In genomic region chr13:100039740-100040139, GRCh38 we compare ENCODE assay signal across 1 cellular context.
TF ChIP-seq lines count a peak whose summit lies in the region.

No MANE protein-coding gene starts in this region.

TF ChIP-seq in HepG2, 621 proteins besides CTCF, POLR2A, EP300 and RAD21 (continued from another document and continues in another):
- TF ChIP-seq ZHX2 (IDR thresholded peaks at IDR 0.05; ENCODE audit: low read depth) (no peak), ZHX2 (CRISPR knock-in tag; IDR thresholded peaks at IDR 0.05; ENCODE audit: borderline replicate concordance) (no peak), ZNF713 (CRISPR knock-in tag; IDR thresholded peaks at IDR 0.05) (no peak), SP1 (IDR thresholded peaks at IDR 0.05) (no peak), SP1 (CRISPR knock-in tag; IDR thresholded peaks at IDR 0.05) (no peak), SOX6 (IDR thresholded peaks at IDR 0.05) (no peak), SOX6 (CRISPR knock-in tag; IDR thresholded peaks at IDR 0.05) (peak; percentile 38), ZNF609 (CRISPR knock-in tag; IDR thresholded peaks at IDR 0.05; ENCODE audit: borderline replicate concordance) (peak; percentile 75; the same call in 1 of the 2 replicates), HNF1A (IDR thresholded peaks at IDR 0.05; ENCODE audit: low read depth) (0 out of 2 replicates have a peak, but pooled peaks have one; percentile 25), HNF1A (CRISPR knock-in tag; IDR thresholded peaks at IDR 0.05; ENCODE audit: borderline replicate concordance) (no peak), LCORL (IDR thresholded peaks at IDR 0.05) (no peak), LCORL (CRISPR knock-in tag; IDR thresholded peaks at IDR 0.05) (0 out of 2 replicates have a peak, but pooled peaks have one; percentile 50), RNF219 (CRISPR knock-in tag; IDR thresholded peaks at IDR 0.05) (no peak), ZNF33B (CRISPR knock-in tag; IDR thresholded peaks at IDR 0.05) (no peak), AHR (CRISPR knock-in tag; IDR thresholded peaks at IDR 0.05) (no peak), CBFB (CRISPR knock-in tag; IDR thresholded peaks at IDR 0.05) (no peak), ZNF350 (CRISPR knock-in tag; IDR thresholded peaks at IDR 0.05; ENCODE audit: borderline replicate concordance, low read depth) (no peak), HNRNPL (IDR thresholded peaks at IDR 0.05; ENCODE audit: low read depth, low read length) (no peak), NR2F1 (CRISPR knock-in tag; IDR thresholded peaks at IDR 0.05) (peak in 1 of 2 experiments; percentile 91; a peak in 2 of 4 replicates), ZNF12 (CRISPR knock-in tag; IDR thresholded peaks at IDR 0.05) (no peak), PBX2 (CRISPR knock-in tag; IDR thresholded peaks at IDR 0.05) (no peak), ARHGAP35 (CRISPR knock-in tag; IDR thresholded peaks at IDR 0.05; ENCODE audit: borderline replicate concordance) (no peak), ZBTB25 (CRISPR knock-in tag; IDR thresholded peaks at IDR 0.05) (no peak), CEBPG (CRISPR knock-in tag; IDR thresholded peaks at IDR 0.05) (no peak), TERF1 (CRISPR knock-in tag; IDR thresholded peaks at IDR 0.05) (no peak), SNAPC4 (CRISPR knock-in tag; IDR thresholded peaks at IDR 0.05) (no peak), TGIF2 (CRISPR knock-in tag; IDR thresholded peaks at IDR 0.05) (no peak), TSC22D2 (CRISPR knock-in tag; IDR thresholded peaks at IDR 0.05; ENCODE audit: borderline replicate concordance) (no peak)
